Comparison of ENCODE assay signal across 14 cellular contexts in genomic region chr9:117706421-117707150, GRCh38. TPM values are rescaled to one million over a fixed set of nuclear protein-coding genes. Genes with fewer than 3 reads are reported as not detected.
DNase-seq lines count a peak whose midpoint lies in the region; ATAC-seq and TF ChIP-seq lines count a peak whose summit lies in the region.
"Had no signal": no experiment of that assay in that cellular context is flagged by ENCODE, and none has a peak within 500 bp of the region (broad histone marks: within the 10 kb centered on the region; RNA-seq: fewer than 3 reads in every experiment).

No MANE protein-coding gene starts in this region.

- no peak overlapping the region for H3K4me3 Mint-ChIP-seq in activated T-cell treated with anti-CD3 and anti-CD28 coated beads, Interleukin-2, amount 50 U/mL, for 72 hours
- H3K4me3 Mint-ChIP-seq: activated B cell treated with CpG ODN at 0.5 μM for 24 hours had no signal

- no peak for ATAC-seq in heart right ventricle
- ATAC-seq in Right ventricle myocardium inferior, result no peak
- no peak for ATAC-seq in activated T-cell treated with anti-CD3 and anti-CD28 coated beads, Interleukin-2, amount 50 U/mL, for 72 hours (replicated peaks in 1 of 2)
- ATAC-seq: mucosa of descending colon had no signal

- H3K4me1 Mint-ChIP-seq in activated T-cell treated with anti-CD3 and anti-CD28 coated beads, Interleukin-2, amount 50 U/mL, for 72 hours (ENCODE audit: low read depth), result no peaks in the 10 kb centered on the region

- peaks cover 0 to 5% of the 10 kb centered on the region in 2 donors for H3K9me3 Mint-ChIP-seq in activated T-cell treated with anti-CD3 and anti-CD28 coated beads, Interleukin-2, amount 50 U/mL, for 72 hours
- H3K9me3 Mint-ChIP-seq: activated B cell treated with CpG ODN at 0.5 μM for 24 hours; activated T-helper 2 cell treated with anti-CD3 and anti-CD28 coated beads, Interferon-gamma antibody, Interleukin-2, Interleukin-4, amounts not matched to agents 10 μg/mL and 5 μg/mL and 100 μg/mL, durations not matched to agents 14 hours and 24 hours and 36 hours had no signal

- TF ChIP-seq CTCF in heart right ventricle (IDR thresholded peaks at IDR 0.05) (no peak), tibial artery (IDR thresholded peaks at IDR 0.05) (no peak)

- H3K4me1 ChIP-seq in heart right ventricle, result peaks cover 0 to 52% (median 22%) of the 10 kb centered on the region in 9 donors
- peaks cover 0 to 26% (median 9%) of the 10 kb centered on the region in 4 donors for H3K4me1 ChIP-seq in tibial artery

- H3K27me3 ChIP-seq in heart right ventricle (no peaks in the 10 kb centered on the region), tibial artery (no peaks in the 10 kb centered on the region)

- WGBS in heart right ventricle, 2 donors, result 30 to 31% methylated on average over 5 of the region's 5 CpGs

- no peaks in the 10 kb centered on the region for H3K9me3 ChIP-seq in heart right ventricle
- H3K9me3 ChIP-seq in tibial artery, result no peaks in the 10 kb centered on the region
- H3K9me3 ChIP-seq: mucosa of descending colon had no signal

- H3K27ac ChIP-seq in heart right ventricle (peak overlapping the region in 8 of 10 donors; percentile 6 to 95 (median 70)), tibial artery (no peak overlapping the region)

- H3K36me3 ChIP-seq in heart right ventricle, result peaks cover 0 to 40% (median 12%) of the 10 kb centered on the region in 9 donors
- H3K36me3 ChIP-seq in tibial artery, result peaks cover 0 to 9% (median 6%) of the 10 kb centered on the region in 3 donors

- DNase-seq in heart right ventricle, result no peak
- DNase-seq in Right ventricle myocardium inferior (ENCODE audit: missing footprints), result no peak
- peak; percentile 28 for DNase-seq in astrocyte of the hippocampus (ENCODE audit: low read depth, low spot score)
- DNase-seq in lung microvascular endothelial cell (ENCODE audit: low read depth in 2 of 2), result peak; percentile 31 to 53
- DNase-seq in tibial artery, result no peak
- DNase-seq in DMS114 treated with DMSO at 0.1 percent for 48 hours (lab: John Stamatoyannopoulos, UW; ENCODE audit: unreplicated experiment), result no peak
- DNase-seq in NCI-H2107 treated with DMSO at 0.1 percent for 48 hours (lab: John Stamatoyannopoulos, UW; ENCODE audit: unreplicated experiment), result no peak
- DNase-seq in activated T-cell treated with anti-CD3 and anti-CD28 coated beads, Interleukin-2, amount 50 U/mL, for 72 hours, result no peak
- DNase-seq: activated B cell treated with CpG ODN at 0.5 μM for 24 hours; mucosa of descending colon; NCI-H187; SIG-M5; stimulated activated naive CD4-positive, alpha-beta T cell had no signal

- intact Hi-C loops in heart right ventricle (cut with DNase I), result loop anchor here in 3 of 10 donors (5.0 to 10.0 kb wide), 2 partner anchors 76 to 78 kb away; no protein-coding TSS in a partner anchor
- intact Hi-C loops in Right ventricle myocardium inferior (cut with DNase I), result loop anchor here (5.0 kb wide), 1 partner anchor 41 kb away; no protein-coding TSS in a partner anchor
- intact Hi-C loops in tibial artery (cut with DNase I; ENCODE audit: low total_unique reads), result no loop called here

- H3K27ac Mint-ChIP-seq in activated T-cell treated with anti-CD3 and anti-CD28 coated beads, Interleukin-2, amount 50 U/mL, for 72 hours, result no peak overlapping the region
- H3K27ac Mint-ChIP-seq: activated B cell treated with CpG ODN at 0.5 μM for 24 hours; activated T-helper 2 cell treated with anti-CD3 and anti-CD28 coated beads, Interferon-gamma antibody, Interleukin-2, Interleukin-4, amounts not matched to agents 10 μg/mL and 5 μg/mL and 100 μg/mL, durations not matched to agents 14 hours and 24 hours and 36 hours had no signal

- H3K27me3 Mint-ChIP-seq in activated T-cell treated with anti-CD3 and anti-CD28 coated beads, Interleukin-2, amount 50 U/mL, for 72 hours (ENCODE audit: low read depth), result peaks cover 14% of the 10 kb centered on the region
- H3K27me3 Mint-ChIP-seq: activated B cell treated with CpG ODN at 0.5 μM for 24 hours had no signal

- no peaks in the 10 kb centered on the region for H3K36me3 Mint-ChIP-seq in activated T-cell treated with anti-CD3 and anti-CD28 coated beads, Interleukin-2, amount 50 U/mL, for 72 hours (ENCODE audit: insufficient read depth in 2 of 2)

- H3K4me3 ChIP-seq in heart right ventricle (peak overlapping the region; percentile 5 to 68 (median 56)), tibial artery (peak overlapping the region; percentile 42 to 51)
- H3K4me3 ChIP-seq: mucosa of descending colon had no signal

RNA-seq across cellular contexts. Expression of gene TLR4, which starts 2.4 kb away (rescaled TPM):
- total RNA-seq in heart right ventricle (10 to 100 TPM in 7 of 10 donors, 1 to 10 TPM in 3; 6.5 to 24.7 (median 11.6) TPM), Right ventricle myocardium inferior (16.8 TPM), lung microvascular endothelial cell (116 and 187 TPM in 2 replicates)
- 1 to 10 TPM; 2.3 to 3.6 TPM for polyA plus RNA-seq in heart right ventricle
- total RNA-seq in activated T-cell treated with anti-CD3 and anti-CD28 coated beads, Interleukin-2, amount 50 U/mL, for 72 hours, result under 1 TPM in 1 of 2 donors, not detected in 1; 0.05 TPM
- total RNA-seq: activated T-helper 2 cell treated with anti-CD3 and anti-CD28 coated beads, Interferon-gamma antibody, Interleukin-2, Interleukin-4, amounts not matched to agents 10 μg/mL and 5 μg/mL and 100 μg/mL, durations not matched to agents 14 hours and 24 hours and 36 hours had no signal

Comparison
In these comparisons a context has a peak if more than half of its experiments do, and no peak if none do; other contexts are left out.
1. DNase-seq: peak in astrocyte of the hippocampus (single experiment) and lung microvascular endothelial cell (2 of 2); none in heart right ventricle (0 of 2), Right ventricle myocardium inferior (single experiment), tibial artery (0 of 2), DMS114 treated with DMSO at 0.1 percent for 48 hours (single experiment), NCI-H2107 treated with DMSO at 0.1 percent for 48 hours (single experiment) and activated T-cell treated with anti-CD3 and anti-CD28 coated beads, Interleukin-2, amount 50 U/mL, for 72 hours (0 of 2).
2. H3K27ac ChIP-seq: peak in heart right ventricle (8 of 10); none in tibial artery (0 of 2).